1 cellular context compared by ENCODE assay signal in genomic region chr22:41403532-41404318, GRCh38.
TF ChIP-seq lines count a peak whose summit lies in the region.

No MANE protein-coding gene starts in this region.

TF ChIP-seq in HepG2, 621 proteins besides CTCF, POLR2A, EP300 and RAD21 (continued from another document and continues in another):
- TF ChIP-seq, protein P1, sequence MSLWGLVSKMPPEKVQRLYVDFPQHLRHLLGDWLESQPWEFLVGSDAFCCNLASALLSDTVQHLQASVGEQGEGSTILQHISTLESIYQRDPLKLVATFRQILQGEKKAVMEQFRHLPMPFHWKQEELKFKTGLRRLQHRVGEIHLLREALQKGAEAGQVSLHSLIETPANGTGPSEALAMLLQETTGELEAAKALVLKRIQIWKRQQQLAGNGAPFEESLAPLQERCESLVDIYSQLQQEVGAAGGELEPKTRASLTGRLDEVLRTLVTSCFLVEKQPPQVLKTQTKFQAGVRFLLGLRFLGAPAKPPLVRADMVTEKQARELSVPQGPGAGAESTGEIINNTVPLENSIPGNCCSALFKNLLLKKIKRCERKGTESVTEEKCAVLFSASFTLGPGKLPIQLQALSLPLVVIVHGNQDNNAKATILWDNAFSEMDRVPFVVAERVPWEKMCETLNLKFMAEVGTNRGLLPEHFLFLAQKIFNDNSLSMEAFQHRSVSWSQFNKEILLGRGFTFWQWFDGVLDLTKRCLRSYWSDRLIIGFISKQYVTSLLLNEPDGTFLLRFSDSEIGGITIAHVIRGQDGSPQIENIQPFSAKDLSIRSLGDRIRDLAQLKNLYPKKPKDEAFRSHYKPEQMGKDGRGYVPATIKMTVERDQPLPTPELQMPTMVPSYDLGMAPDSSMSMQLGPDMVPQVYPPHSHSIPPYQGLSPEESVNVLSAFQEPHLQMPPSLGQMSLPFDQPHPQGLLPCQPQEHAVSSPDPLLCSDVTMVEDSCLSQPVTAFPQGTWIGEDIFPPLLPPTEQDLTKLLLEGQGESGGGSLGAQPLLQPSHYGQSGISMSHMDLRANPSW (CRISPR knock-in tag; IDR thresholded peaks at IDR 0.05; ENCODE audit: borderline replicate concordance), result no peak
- TF ChIP-seq SSRP1 (CRISPR knock-in tag; IDR thresholded peaks at IDR 0.05) (no peak), ZNF737 (CRISPR knock-in tag; IDR thresholded peaks at IDR 0.05; ENCODE audit: borderline replicate concordance) (no peak), ZNF430 (CRISPR knock-in tag; IDR thresholded peaks at IDR 0.05) (no peak), STAG1 (CRISPR knock-in tag; IDR thresholded peaks at IDR 0.05) (peak; percentile 98), ZNF282 (IDR thresholded peaks at IDR 0.05; ENCODE audit: partially characterized antibody) (no peak), MXD4 (CRISPR knock-in tag; IDR thresholded peaks at IDR 0.05) (peak; percentile 28; the same call in 1 of the 2 replicates), IRF2 (CRISPR knock-in tag; IDR thresholded peaks at IDR 0.05) (peak; percentile 93), CEBPB (IDR thresholded peaks at IDR 0.05; ENCODE audit: borderline replicate concordance, low read depth, low read length) (no peak), ZNF549 (CRISPR knock-in tag; IDR thresholded peaks at IDR 0.05) (no peak), ZNF414 (CRISPR knock-in tag; IDR thresholded peaks at IDR 0.05) (no peak), ZNF598 (CRISPR knock-in tag; IDR thresholded peaks at IDR 0.05; ENCODE audit: borderline replicate concordance) (no peak), ZFP90 (CRISPR knock-in tag; IDR thresholded peaks at IDR 0.05; ENCODE audit: borderline replicate concordance) (no peak), ZNF543 (CRISPR knock-in tag; IDR thresholded peaks at IDR 0.05) (no peak), HNRNPK (IDR thresholded peaks at IDR 0.05; ENCODE audit: low read depth, low read length, poor library complexity, severe bottlenecking) (no peak), PRDM10 (CRISPR knock-in tag; IDR thresholded peaks at IDR 0.05; ENCODE audit: low read depth) (0 out of 2 replicates have a peak, but pooled peaks have one; percentile 29), MBD4 (IDR thresholded peaks at IDR 0.05; ENCODE audit: borderline replicate concordance, low read length) (no peak), ZNF883 (CRISPR knock-in tag; IDR thresholded peaks at IDR 0.05; ENCODE audit: not compliant biosample characterization) (peak; percentile 20), TEF (CRISPR knock-in tag; IDR thresholded peaks at IDR 0.05) (no peak), PHF20 (CRISPR knock-in tag; IDR thresholded peaks at IDR 0.05) (no peak), FUBP1 (CRISPR knock-in tag; IDR thresholded peaks at IDR 0.05; ENCODE audit: borderline replicate concordance) (no peak), FOSL2 (CRISPR knock-in tag; IDR thresholded peaks at IDR 0.05) (peak; percentile 50; the same call in 1 of the 2 replicates), CCDC6 (CRISPR knock-in tag; IDR thresholded peaks at IDR 0.05) (no peak), KLF15 (CRISPR knock-in tag; IDR thresholded peaks at IDR 0.05; ENCODE audit: borderline replicate concordance) (no peak), SRF (IDR thresholded peaks at IDR 0.05; ENCODE audit: low read depth, low read length) (no peak), ZNF34 (CRISPR knock-in tag; IDR thresholded peaks at IDR 0.05; ENCODE audit: borderline replicate concordance) (no peak), NFE2L2 (IDR thresholded peaks at IDR 0.05; ENCODE audit: low read length) (no peak), RNF2 (conservative IDR thresholded peaks at IDR 0.05; ENCODE audit: low read depth) (peak; percentile 28; the same call in 1 of the 2 replicates), ZNF407 (CRISPR knock-in tag; IDR thresholded peaks at IDR 0.05; ENCODE audit: not compliant biosample characterization) (no peak), HNF1B (CRISPR knock-in tag; IDR thresholded peaks at IDR 0.05) (peak; percentile 28; the same call in 1 of the 2 replicates), ZNF317 (CRISPR knock-in tag; IDR thresholded peaks at IDR 0.05) (no peak), ZSCAN25 (CRISPR knock-in tag; IDR thresholded peaks at IDR 0.05) (peak; percentile 53; the same call in 1 of the 2 replicates), PHF21A (CRISPR knock-in tag; IDR thresholded peaks at IDR 0.05) (no peak)
- TF ChIP-seq, protein P2, sequence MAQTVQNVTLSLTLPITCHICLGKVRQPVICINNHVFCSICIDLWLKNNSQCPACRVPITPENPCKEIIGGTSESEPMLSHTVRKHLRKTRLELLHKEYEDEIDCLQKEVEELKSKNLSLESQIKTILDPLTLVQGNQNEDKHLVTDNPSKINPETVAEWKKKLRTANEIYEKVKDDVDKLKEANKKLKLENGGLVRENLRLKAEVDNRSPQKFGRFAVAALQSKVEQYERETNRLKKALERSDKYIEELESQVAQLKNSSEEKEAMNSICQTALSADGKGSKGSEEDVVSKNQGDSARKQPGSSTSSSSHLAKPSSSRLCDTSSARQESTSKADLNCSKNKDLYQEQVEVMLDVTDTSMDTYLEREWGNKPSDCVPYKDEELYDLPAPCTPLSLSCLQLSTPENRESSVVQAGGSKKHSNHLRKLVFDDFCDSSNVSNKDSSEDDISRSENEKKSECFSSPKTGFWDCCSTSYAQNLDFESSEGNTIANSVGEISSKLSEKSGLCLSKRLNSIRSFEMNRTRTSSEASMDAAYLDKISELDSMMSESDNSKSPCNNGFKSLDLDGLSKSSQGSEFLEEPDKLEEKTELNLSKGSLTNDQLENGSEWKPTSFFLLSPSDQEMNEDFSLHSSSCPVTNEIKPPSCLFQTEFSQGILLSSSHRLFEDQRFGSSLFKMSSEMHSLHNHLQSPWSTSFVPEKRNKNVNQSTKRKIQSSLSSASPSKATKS (CRISPR knock-in tag; IDR thresholded peaks at IDR 0.05), result no peak
- TF ChIP-seq, protein P3, sequence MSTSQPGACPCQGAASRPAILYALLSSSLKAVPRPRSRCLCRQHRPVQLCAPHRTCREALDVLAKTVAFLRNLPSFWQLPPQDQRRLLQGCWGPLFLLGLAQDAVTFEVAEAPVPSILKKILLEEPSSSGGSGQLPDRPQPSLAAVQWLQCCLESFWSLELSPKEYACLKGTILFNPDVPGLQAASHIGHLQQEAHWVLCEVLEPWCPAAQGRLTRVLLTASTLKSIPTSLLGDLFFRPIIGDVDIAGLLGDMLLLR (CRISPR knock-in tag; IDR thresholded peaks at IDR 0.05), result no peak
